ENCODE assay signal across 16 cellular contexts in genomic region chr9:85727500-85727899, GRCh38. TPM values are rescaled to one million over a fixed set of nuclear protein-coding genes. Genes with fewer than 3 reads are reported as not detected.
DNase-seq lines count a peak whose midpoint lies in the region; ATAC-seq, FAIRE-seq and TF ChIP-seq lines count a peak whose summit lies in the region.
"Had no signal": no experiment of that assay in that cellular context is flagged by ENCODE, and none has a peak within 500 bp of the region (broad histone marks: within the 10 kb centered on the region; RNA-seq: fewer than 3 reads in every experiment).

No MANE protein-coding gene starts in this region.

- DNase-seq in T-helper 17 cell = no peak
- DNase-seq in cardiac fibroblast (ENCODE audit: low read depth in 2 of 2) = peak; percentile 11 to 53
- peak; percentile 29 for DNase-seq in HepG2 (ENCODE audit: low spot score)
- peak; percentile 20 to 89 for DNase-seq in trophoblast cell
- no peak for DNase-seq in activated CD8-positive, alpha-beta T cell treated with anti-CD3 and anti-CD28 coated beads, Interleukin-2, amount 10 ng/mL, durations not matched to agents 7 days and 5 days
- no peak for DNase-seq in NOMO-1 (lab: John Stamatoyannopoulos, UW; ENCODE audit: unreplicated experiment in 2 of 2)
- DNase-seq in NOMO-1 treated with DMSO at 0.1 percent for 48 hours (lab: John Stamatoyannopoulos, UW; ENCODE audit: unreplicated experiment) = no peak
- DNase-seq: CD8-positive, alpha-beta T cell; DMS79 treated with DMSO at 0.1 percent for 48 hours; NCI-H1417 treated with DMSO at 0.1 percent for 48 hours; NCI-H187 treated with DMSO at 0.1 percent for 48 hours; NCI-H526 had no signal

- no peak overlapping the region for H4K91ac ChIP-seq in trophoblast cell (ENCODE audit: low read depth, low read length)

- no peak overlapping the region for H3K4ac ChIP-seq in trophoblast cell (ENCODE audit: low read depth, low read length)

- intact Hi-C loops in HepG2 (cut with micrococcal nuclease; ENCODE audit: unreplicated experiment) = no loop called here

- H4K12ac ChIP-seq in trophoblast cell (ENCODE audit: low read depth, low read length) = no peak overlapping the region

- in situ Hi-C loops in HepG2 (cut with HindIII; ENCODE audit: extremely low pct_ligation_motif_present, low pct_unique_long_range_greater_than_20kb) = no loop called here

- no peaks in the 10 kb centered on the region for H3K79me1 ChIP-seq in trophoblast cell (ENCODE audit: low read length)

- no peak overlapping the region for H2AK5ac ChIP-seq in trophoblast cell (ENCODE audit: low read length)

- peaks cover 38% of the 10 kb centered on the region for H3K4me1 Mint-ChIP-seq in T-helper 17 cell
- peaks cover 51% of the 10 kb centered on the region for H3K4me1 Mint-ChIP-seq in activated CD8-positive, alpha-beta T cell treated with anti-CD3 and anti-CD28 coated beads, Interleukin-2, amount 10 ng/mL, durations not matched to agents 7 days and 5 days (ENCODE audit: low read depth)

- no TSS peak for BruUV-seq in HepG2 (replicated peaks; lab: Mats Ljungman, UMichigan)

- H3K4me3 ChIP-seq in cardiac fibroblast (replicated peaks in 1 of 2; ENCODE audit: low read depth in 2 of 2, low read length in 2 of 2) (no peak overlapping the region), HepG2 (replicated peaks in 1 of 3; ENCODE audit: insufficient read depth in 1 of 3, low read depth in 2 of 3, low read length in 3 of 3) (no peak overlapping the region), trophoblast cell (ENCODE audit: low read depth, low read length) (no peak overlapping the region)
- H3K4me3 ChIP-seq: BLaER1, SJSA1 had no signal

- peaks cover 45% of the 10 kb centered on the region for H3K79me2 ChIP-seq in HepG2 (ENCODE audit: insufficient read depth, low read length)
- no peaks in the 10 kb centered on the region for H3K79me2 ChIP-seq in trophoblast cell (ENCODE audit: control insufficient read depth, insufficient read depth, low read length, poor library complexity)

- no peak overlapping the region for H3K4me2 ChIP-seq in HepG2 (ENCODE audit: low read depth, low read length)
- H3K4me2 ChIP-seq in trophoblast cell (ENCODE audit: low read length) = no peak overlapping the region
- H3K4me2 ChIP-seq: BLaER1, KMS-11 had no signal

- no peaks in the 10 kb centered on the region for H3K36me3 ChIP-seq in HepG2 (replicated peaks in 1 of 2; ENCODE audit: control insufficient read depth in 1 of 2, insufficient read depth in 2 of 2, low read length in 2 of 2)
- no peaks in the 10 kb centered on the region for H3K36me3 ChIP-seq in trophoblast cell (ENCODE audit: control insufficient read depth in 1 of 2, insufficient read depth in 2 of 2, low read length in 2 of 2)
- H3K36me3 ChIP-seq: SJSA1 had no signal

- no peaks in the 10 kb centered on the region for H3K36me3 Mint-ChIP-seq in T-helper 17 cell (ENCODE audit: low read depth)
- peaks cover 14% of the 10 kb centered on the region for H3K36me3 Mint-ChIP-seq in activated CD8-positive, alpha-beta T cell treated with anti-CD3 and anti-CD28 coated beads, Interleukin-2, amount 10 ng/mL, durations not matched to agents 7 days and 5 days (ENCODE audit: low read depth)

- H3K9me3 Mint-ChIP-seq in activated CD8-positive, alpha-beta T cell treated with anti-CD3 and anti-CD28 coated beads, Interleukin-2, amount 10 ng/mL, durations not matched to agents 7 days and 5 days (ENCODE audit: insufficient read depth) = peaks cover 4% of the 10 kb centered on the region
- H3K9me3 Mint-ChIP-seq: CD8-positive, alpha-beta T cell had no signal

- TF ChIP-seq POLR2A in HepG2 (IDR thresholded peaks at IDR 0.05; ENCODE audit: insufficient read depth in 1 of 2, low read depth in 2 of 2, low read length in 2 of 2) = no peak

- H3K18ac ChIP-seq in trophoblast cell (ENCODE audit: low read length) = no peak overlapping the region

- H3K27me3 ChIP-seq in HepG2 (ENCODE audit: control insufficient read depth in 1 of 2, insufficient read depth in 2 of 2, low read length in 2 of 2) (no peaks in the 10 kb centered on the region), trophoblast cell (ENCODE audit: insufficient read depth, low read length) (no peaks in the 10 kb centered on the region)
- H3K27me3 ChIP-seq: BLaER1, SJSA1 had no signal

- peak overlapping the region; percentile 19 for H3K27ac Mint-ChIP-seq in T-helper 17 cell
- H3K27ac Mint-ChIP-seq in activated CD8-positive, alpha-beta T cell treated with anti-CD3 and anti-CD28 coated beads, Interleukin-2, amount 10 ng/mL, durations not matched to agents 7 days and 5 days = no peak overlapping the region
- H3K27ac Mint-ChIP-seq: CD8-positive, alpha-beta T cell had no signal

- no peak for TF ChIP-seq RAD21 in HepG2 (CRISPR knock-in tag; IDR thresholded peaks at IDR 0.05)

- H3K4me3 Mint-ChIP-seq in T-helper 17 cell = no peak overlapping the region
- H3K4me3 Mint-ChIP-seq in activated CD8-positive, alpha-beta T cell treated with anti-CD3 and anti-CD28 coated beads, Interleukin-2, amount 10 ng/mL, durations not matched to agents 7 days and 5 days = no peak overlapping the region
- H3K4me3 Mint-ChIP-seq: CD8-positive, alpha-beta T cell had no signal

- FAIRE-seq in HepG2 (lab: Jason Lieb, UNC) = no peak

- no peak overlapping the region for H2BK120ac ChIP-seq in trophoblast cell (ENCODE audit: insufficient read depth, low read length, poor library complexity)

- no peak overlapping the region for H2BK12ac ChIP-seq in trophoblast cell (ENCODE audit: low read length)

- no peaks in the 10 kb centered on the region for H3K27me3 Mint-ChIP-seq in T-helper 17 cell
- no peaks in the 10 kb centered on the region for H3K27me3 Mint-ChIP-seq in activated CD8-positive, alpha-beta T cell treated with anti-CD3 and anti-CD28 coated beads, Interleukin-2, amount 10 ng/mL, durations not matched to agents 7 days and 5 days (ENCODE audit: low read depth)

- H2AFZ ChIP-seq in HepG2 (ENCODE audit: low read length) = no peak overlapping the region
- no peak overlapping the region for H2AFZ ChIP-seq in trophoblast cell (ENCODE audit: insufficient read depth, low read length, poor library complexity)

- no peak for TF ChIP-seq CTCF in cardiac fibroblast (IDR thresholded peaks at IDR 0.05; ENCODE audit: low read depth, low read length)
- TF ChIP-seq CTCF in HepG2 (CRISPR knock-in tag; IDR thresholded peaks at IDR 0.05) = no peak

- POLR2A ChIA-PET in HepG2 (lab: Yijun Ruan, JAX) = no interaction called here
- POLR2A ChIA-PET in activated CD8-positive, alpha-beta T cell treated with anti-CD3 and anti-CD28 coated beads, Interleukin-2, amount 10 ng/mL, durations not matched to agents 7 days and 5 days (lab: Charles Lee) = interaction anchor here (0.6 kb wide), 1 partner anchor 1707 kb away, joined by 3 read pairs; no protein-coding TSS in a partner anchor

- 61% methylated on average over 2 of the region's 2 CpGs for WGBS in HepG2 (ENCODE audit: low lambda C conversion rate)
- no CpG with 5 or more reads among the region's 2 CpGs for WGBS in trophoblast cell (ENCODE audit: extremely low coverage, insufficient coverage, insufficient read length)

- H3K9ac ChIP-seq in HepG2 (ENCODE audit: insufficient read depth, low read depth, low read length) (no peak overlapping the region), trophoblast cell (ENCODE audit: low read length) (no peak overlapping the region)
- H3K9ac ChIP-seq: BLaER1, KMS-11 had no signal

- H3K4me1 ChIP-seq in HepG2 (ENCODE audit: insufficient read depth, low read length) (peaks cover 33% of the 10 kb centered on the region), trophoblast cell (ENCODE audit: control insufficient read depth in 1 of 2, insufficient read depth in 2 of 2, low read length in 2 of 2) (peaks cover 2 to 7% of the 10 kb centered on the region in 2 experiments)
- H3K4me1 ChIP-seq: BLaER1, SJSA1 had no signal

- H3K27ac ChIP-seq in HepG2 (ENCODE audit: extremely low read length, insufficient read depth, low read length) (no peak overlapping the region), trophoblast cell (ENCODE audit: low read depth, low read length) (no peak overlapping the region)
- H3K27ac ChIP-seq: BLaER1, KMS-11, SJSA1 had no signal

- H3K14ac ChIP-seq in trophoblast cell (ENCODE audit: low read length) = no peak overlapping the region

- H4K20me1 ChIP-seq in HepG2 (ENCODE audit: insufficient read depth, low read length) = no peaks in the 10 kb centered on the region

- CTCF ChIA-PET in HepG2 (lab: Yijun Ruan, JAX; ENCODE audit: low intra/inter-chr PET ratio, low total read pairs) = no interaction called here
- CTCF ChIA-PET in activated CD8-positive, alpha-beta T cell treated with anti-CD3 and anti-CD28 coated beads, Interleukin-2, amount 10 ng/mL, durations not matched to agents 7 days and 5 days (lab: Charles Lee) = no interaction called here

- H4K8ac ChIP-seq in trophoblast cell (ENCODE audit: low read depth, low read length) = no peak overlapping the region

- TF ChIP-seq EP300 in HepG2 (IDR thresholded peaks at IDR 0.05; ENCODE audit: low read depth in 2 of 2, low read length in 2 of 2) (no peak), HepG2 (CRISPR knock-in tag; IDR thresholded peaks at IDR 0.05; ENCODE audit: borderline replicate concordance) (no peak)

- ATAC-seq in T-helper 17 cell (no peak), HepG2 (no peak)
- no peak for ATAC-seq in activated CD8-positive, alpha-beta T cell treated with anti-CD3 and anti-CD28 coated beads, Interleukin-2, amount 10 ng/mL, durations not matched to agents 7 days and 5 days
- ATAC-seq: CD8-positive, alpha-beta T cell; Panc1 had no signal

- no peak overlapping the region for H3K23ac ChIP-seq in trophoblast cell (ENCODE audit: low read length)

- H2BK5ac ChIP-seq in trophoblast cell (ENCODE audit: low read depth, low read length, poor library complexity) = no peak overlapping the region

- H3K9me3 ChIP-seq in T-helper 17 cell (ENCODE audit: control insufficient read depth, low read length, poor library complexity, severe bottlenecking) (no peaks in the 10 kb centered on the region), HepG2 (ENCODE audit: low read length) (no peaks in the 10 kb centered on the region), trophoblast cell (ENCODE audit: insufficient read depth, low read depth, low read length) (peaks cover 2% of the 10 kb centered on the region)
- H3K9me3 ChIP-seq: SJSA1 had no signal

RNA-seq across cellular contexts. Expression of gene AGTPBP1, which starts 14.3 kb away (rescaled TPM):
- total RNA-seq in T-helper 17 cell (10 to 100 TPM; 51.8 to 62.4 TPM), HepG2 (2016; rRNA removed; fragmentation: Illumina TruSeq; extraction: Trizol) (22.3 and 23.9 TPM in 2 replicates)
- total RNA-seq in HepG2 (2016; cell fraction: cytosol; rRNA removed; fragmentation: Illumina TruSeq; extraction: Trizol; ENCODE audit: low read depth) = 66.6 and 80.4 TPM in 2 replicates
- 20.9 and 21.9 TPM in 2 replicates for total RNA-seq in HepG2 (2016; cell fraction: insoluble cytoplasmic fraction; rRNA removed; fragmentation: Illumina TruSeq; extraction: Trizol)
- 35.1 and 45.2 TPM in 2 replicates for total RNA-seq in HepG2 (2016; cell fraction: membrane; rRNA removed; fragmentation: Illumina TruSeq; extraction: Trizol)
- total RNA-seq in HepG2 (2016; cell fraction: nucleus; rRNA removed; fragmentation: Illumina TruSeq; extraction: Trizol) = 25.6 and 30.4 TPM in 2 replicates
- polyA plus RNA-seq in HepG2 (2011; rRNA removed) = 8.8 and 9.7 TPM in 2 replicates
- 3.5 and 6.0 TPM in 2 replicates for polyA plus RNA-seq in HepG2 (2011; cell fraction: cytosol; rRNA removed)
- 7.4 and 9.4 TPM in 2 replicates for polyA plus RNA-seq in HepG2 (2011; cell fraction: nucleus; rRNA removed)
- 10.0 and 13.3 TPM in 2 replicates for polyA plus RNA-seq in HepG2 (2012)
- polyA plus RNA-seq in HepG2 (2016; cell fraction: cytosol; fragmentation: Illumina TruSeq; extraction: Trizol; ENCODE audit: low read depth) = 3.2 and 3.9 TPM in 2 replicates
- 14.1 and 14.7 TPM in 2 replicates for polyA plus RNA-seq in HepG2 (2016; cell fraction: insoluble cytoplasmic fraction; fragmentation: Illumina TruSeq; extraction: Trizol; ENCODE audit: low read depth)
- polyA plus RNA-seq in HepG2 (2016; cell fraction: membrane; fragmentation: Illumina TruSeq; extraction: Trizol; ENCODE audit: low read depth) = 8.1 and 8.2 TPM in 2 replicates
- polyA plus RNA-seq in HepG2 (2016; cell fraction: nucleus; fragmentation: Illumina TruSeq; extraction: Trizol; ENCODE audit: insufficient read depth, low read depth) = 16.0 and 17.6 TPM in 2 replicates
- polyA minus RNA-seq in HepG2 (2011; rRNA and poly(A)+ RNA removed; ENCODE audit: low replicate concordance) = 5.8 and 6.2 TPM in 2 replicates
- polyA minus RNA-seq in HepG2 (2011; cell fraction: cytosol; rRNA and poly(A)+ RNA removed) = 11.5 and 12.0 TPM in 2 replicates
- 36.3 and 36.8 TPM in 2 replicates for polyA minus RNA-seq in HepG2 (2011; cell fraction: nucleus; rRNA and poly(A)+ RNA removed)
- polyA plus RNA-seq in trophoblast cell (2013) = 10.8 and 11.1 TPM in 2 replicates
- total RNA-seq in activated CD8-positive, alpha-beta T cell treated with anti-CD3 and anti-CD28 coated beads, Interleukin-2, amount 10 ng/mL, durations not matched to agents 7 days and 5 days = 10 to 100 TPM; 32.6 to 35.7 TPM

Comparison
In these comparisons a context has a peak if more than half of its experiments do, and no peak if none do; other contexts are left out.
1. DNase-seq: peak in cardiac fibroblast (2 of 2), HepG2 (single experiment) and trophoblast cell (2 of 2); none in T-helper 17 cell (0 of 3), activated CD8-positive, alpha-beta T cell treated with anti-CD3 and anti-CD28 coated beads, Interleukin-2, amount 10 ng/mL, durations not matched to agents 7 days and 5 days (single experiment), NOMO-1 (0 of 2) and NOMO-1 treated with DMSO at 0.1 percent for 48 hours (single experiment).